7 cellular contexts compared by ENCODE assay signal in the genomic region with DNA sequence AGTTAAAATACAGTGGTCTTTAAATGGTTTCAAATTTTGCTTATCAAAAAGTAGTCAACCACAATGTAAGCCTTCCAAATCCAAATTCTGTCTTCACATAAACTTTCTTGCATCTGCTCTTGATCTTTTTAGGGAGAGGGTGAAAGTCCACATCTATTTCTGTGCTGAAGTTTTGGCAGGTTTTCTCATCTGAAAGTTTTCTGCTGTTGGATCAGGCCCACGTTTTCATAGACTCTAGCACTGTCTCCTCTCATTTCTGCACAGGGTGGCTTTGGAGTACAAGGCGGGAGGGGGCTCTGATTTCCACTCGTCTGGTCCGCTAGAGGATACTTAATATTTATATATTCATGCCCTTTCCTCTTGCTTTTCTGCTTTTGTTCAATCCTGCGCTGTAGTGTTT. TPM values are rescaled to one million over a fixed set of nuclear protein-coding genes. Genes with fewer than 3 reads are reported as not detected.
"Had no signal": no experiment of that assay in that cellular context is flagged by ENCODE, and none has a peak within 500 bp of the region (broad histone marks: within the 10 kb centered on the region; RNA-seq: fewer than 3 reads in every experiment).

No MANE protein-coding gene starts in this region.

- FAIRE-seq: HTR-8/SVneo, K562 had no signal

- H3K27ac Mint-ChIP-seq: IgD-negative memory B cell had no signal

- DNase-seq: IMR-90, KBM-7 had no signal

- H3K27ac ChIP-seq: HL-60 had no signal

- H3K36me3 Mint-ChIP-seq: IgD-negative memory B cell had no signal

- H3K4me3 Mint-ChIP-seq: IgD-negative memory B cell had no signal

- H3K9me3 Mint-ChIP-seq: IgD-negative memory B cell had no signal

- H3K4me1 Mint-ChIP-seq: IgD-negative memory B cell had no signal

- ATAC-seq: K562 had no signal

- H3K4me3 ChIP-seq: K562 had no signal

RNA-seq across cellular contexts. Expression of gene TMEM150C, which starts 18.1 kb away (rescaled TPM):
- total RNA-seq: HT-29 had no signal
- polyA plus RNA-seq: IgD-negative memory B cell, K562 had no signal
